In genomic region chr5:81297531-81297930, GRCh38 we compare ENCODE assay signal across 23 cellular contexts. TPM values are rescaled to one million over a fixed set of nuclear protein-coding genes. Genes with fewer than 3 reads are reported as not detected.
DNase-seq lines count a peak whose midpoint lies in the region; ATAC-seq and TF ChIP-seq lines count a peak whose summit lies in the region.
"Had no signal": no experiment of that assay in that cellular context is flagged by ENCODE, and none has a peak within 500 bp of the region (broad histone marks: within the 10 kb centered on the region; RNA-seq: fewer than 3 reads in every experiment).

No MANE protein-coding gene starts in this region.

- no peaks in the 10 kb centered on the region for H3K9me2 ChIP-seq in OCI-LY1 (ENCODE audit: low read depth, low read length)

- POLR2A ChIA-PET in A673 (lab: Charles Lee; ENCODE audit: low non-redundant PET), result no interaction called here

- no peaks in the 10 kb centered on the region for H3F3A ChIP-seq in OCI-LY1 (ENCODE audit: insufficient read depth, low read length)

- H2AFZ ChIP-seq in OCI-LY1 (ENCODE audit: low read length), result no peak overlapping the region
- H2AFZ ChIP-seq: GM23338 had no signal

- TF ChIP-seq CTCF in A673 (conservative IDR thresholded peaks at IDR 0.05; ENCODE audit: low read depth, low read length) (no peak), OCI-LY1 (IDR thresholded peaks at IDR 0.05; ENCODE audit: low read length) (no peak), nephron progenitor cell (IDR thresholded peaks at IDR 0.05) (no peak)

- no TSS peak for BruUV-seq in A673 (replicated peaks; lab: Mats Ljungman, UMichigan)

- peaks cover 23% of the 10 kb centered on the region for H3K9me3 Mint-ChIP-seq in nephron progenitor cell

- H3K4me3 Mint-ChIP-seq in nephron progenitor cell, result no peak overlapping the region
- H3K4me3 Mint-ChIP-seq: CD14-positive monocyte; CD8-positive, alpha-beta T cell; GM23338; H9 had no signal

- peaks cover 25% of the 10 kb centered on the region for H3K36me3 Mint-ChIP-seq in nephron progenitor cell (ENCODE audit: low read depth)

- H3K4me2 ChIP-seq in OCI-LY1 (ENCODE audit: low read length), result peak overlapping the region; percentile 34; the same call in 1 of the 2 replicates
- H3K4me2 ChIP-seq: BLaER1 treated with 17β-estradiol and CSF1 and Interleukin-3, amounts not matched to agents 10 nM and 100 nM; GM23338 had no signal

- H3K4me1 ChIP-seq in A673 (ENCODE audit: insufficient read depth, low read length, poor library complexity, severe bottlenecking), result peaks cover 34% of the 10 kb centered on the region
- H3K4me1 ChIP-seq in OCI-LY1 (ENCODE audit: insufficient read depth, low read length, severe bottlenecking), result peaks cover 45% of the 10 kb centered on the region
- peaks cover 24% of the 10 kb centered on the region for H3K4me1 ChIP-seq in adipocyte (ENCODE audit: control insufficient read depth, insufficient read depth, low read length)

- no peak overlapping the region for H3K27ac ChIP-seq in A673 (ENCODE audit: low read depth, low read length, poor library complexity, severe bottlenecking)
- no peak overlapping the region for H3K27ac ChIP-seq in OCI-LY1 (ENCODE audit: low read depth, low read length, poor library complexity, severe bottlenecking)
- H3K27ac ChIP-seq: 22Rv1; BLaER1 treated with 17β-estradiol and CSF1 and Interleukin-3, amounts not matched to agents 10 nM and 100 nM had no signal

- peaks cover 30% of the 10 kb centered on the region for H3K4me1 Mint-ChIP-seq in nephron progenitor cell

- peak; percentile 73 for DNase-seq in A673 (ENCODE audit: low spot score)
- no peak for DNase-seq in adipocyte (ENCODE audit: low read depth)
- no peak for DNase-seq in nephron progenitor cell
- DNase-seq in DMS114 treated with DMSO at 0.1 percent for 48 hours (lab: John Stamatoyannopoulos, UW; ENCODE audit: unreplicated experiment), result no peak
- DNase-seq in CD1c-positive myeloid dendritic cell (ENCODE audit: extremely low spot score), result no peak
- no peak for DNase-seq in effector CD8-positive, alpha-beta T cell (lab: John Stamatoyannopoulos, UW)
- DNase-seq: ACHN; AML-193; BE2C; Caco-2; CD8-positive, alpha-beta T cell; DMS79; EL; GDM1; H9 had no signal

- H3K9ac ChIP-seq in OCI-LY1 (ENCODE audit: low read length), result no peak overlapping the region
- peak overlapping the region; percentile 19 for H3K9ac ChIP-seq in adipocyte (ENCODE audit: low read length)

- no peak overlapping the region for H3K4me3 ChIP-seq in A673 (ENCODE audit: low read depth, low read length, poor library complexity, severe bottlenecking)
- H3K4me3 ChIP-seq in OCI-LY1 (ENCODE audit: low read depth, low read length, poor library complexity, severe bottlenecking), result no peak overlapping the region
- no peak overlapping the region for H3K4me3 ChIP-seq in adipocyte (ENCODE audit: low read length)
- H3K4me3 ChIP-seq: BLaER1 treated with 17β-estradiol and CSF1 and Interleukin-3, amounts not matched to agents 10 nM and 100 nM; GM12878; GM23338 had no signal

- CTCF ChIA-PET in A673 (lab: Charles Lee), result no interaction called here

- ATAC-seq in HG03095 (IDR thresholded peaks at IDR 0.05; ENCODE audit: unreplicated experiment), result no peak
- ATAC-seq: CD8-positive, alpha-beta T cell; GM12878; GM23338; HCT116 had no signal

- H3K27me3 ChIP-seq in A673 (replicated peaks; ENCODE audit: insufficient read depth, low read depth, low read length, poor library complexity) (no peaks in the 10 kb centered on the region), OCI-LY1 (ENCODE audit: insufficient read depth, low read length) (no peaks in the 10 kb centered on the region), adipocyte (replicated peaks; ENCODE audit: control insufficient read depth, insufficient read depth, low read length) (no peaks in the 10 kb centered on the region)
- H3K27me3 ChIP-seq: BE2C; BLaER1 treated with 17β-estradiol and CSF1 and Interleukin-3, amounts not matched to agents 10 nM and 100 nM had no signal

- H3K36me3 ChIP-seq in A673 (ENCODE audit: insufficient read depth, low read length, poor library complexity, severe bottlenecking) (no peaks in the 10 kb centered on the region), OCI-LY1 (ENCODE audit: insufficient read depth, low read length) (peaks cover 5% of the 10 kb centered on the region; the same call in 1 of the 2 replicates), adipocyte (ENCODE audit: control insufficient read depth, insufficient read depth, low read length, severe bottlenecking) (no peaks in the 10 kb centered on the region)

- H3K27ac Mint-ChIP-seq in nephron progenitor cell, result peak overlapping the region; percentile 10
- H3K27ac Mint-ChIP-seq: CD14-positive monocyte; CD8-positive, alpha-beta T cell; GM23338 had no signal

- no peaks in the 10 kb centered on the region; the same call in 1 of the 2 replicates for H3K79me2 ChIP-seq in OCI-LY1 (ENCODE audit: insufficient read depth, low read length)

- no peaks in the 10 kb centered on the region for H3K27me3 Mint-ChIP-seq in nephron progenitor cell (ENCODE audit: low read depth, poor library complexity)

- H3K9me3 ChIP-seq in A673 (ENCODE audit: low read depth, low read length, poor library complexity, severe bottlenecking) (peaks cover 6% of the 10 kb centered on the region), OCI-LY1 (ENCODE audit: low read length) (0 out of 2 replicates have a peak, but pooled peaks cover 6% of the 10 kb centered on the region), adipocyte (ENCODE audit: control insufficient read depth, low read length) (no peaks in the 10 kb centered on the region)
- H3K9me3 ChIP-seq: BE2C had no signal

- intact Hi-C loops in A673 (cut with micrococcal nuclease; ENCODE audit: unreplicated experiment), result loop anchor here (5.0 kb wide), 1 partner anchor 610 kb away; no protein-coding TSS in a partner anchor

- no peaks in the 10 kb centered on the region for H4K20me1 ChIP-seq in OCI-LY1 (ENCODE audit: insufficient read depth, low read length)
- H4K20me1 ChIP-seq: BLaER1 treated with 17β-estradiol and CSF1 and Interleukin-3, amounts not matched to agents 10 nM and 100 nM had no signal

RNA-seq across cellular contexts. Expression of gene ZCCHC9, which starts 3.9 kb away (rescaled TPM):
- 16.5 and 21.2 TPM in 2 replicates for total RNA-seq in A673 (2021)
